In the genomic region with DNA sequence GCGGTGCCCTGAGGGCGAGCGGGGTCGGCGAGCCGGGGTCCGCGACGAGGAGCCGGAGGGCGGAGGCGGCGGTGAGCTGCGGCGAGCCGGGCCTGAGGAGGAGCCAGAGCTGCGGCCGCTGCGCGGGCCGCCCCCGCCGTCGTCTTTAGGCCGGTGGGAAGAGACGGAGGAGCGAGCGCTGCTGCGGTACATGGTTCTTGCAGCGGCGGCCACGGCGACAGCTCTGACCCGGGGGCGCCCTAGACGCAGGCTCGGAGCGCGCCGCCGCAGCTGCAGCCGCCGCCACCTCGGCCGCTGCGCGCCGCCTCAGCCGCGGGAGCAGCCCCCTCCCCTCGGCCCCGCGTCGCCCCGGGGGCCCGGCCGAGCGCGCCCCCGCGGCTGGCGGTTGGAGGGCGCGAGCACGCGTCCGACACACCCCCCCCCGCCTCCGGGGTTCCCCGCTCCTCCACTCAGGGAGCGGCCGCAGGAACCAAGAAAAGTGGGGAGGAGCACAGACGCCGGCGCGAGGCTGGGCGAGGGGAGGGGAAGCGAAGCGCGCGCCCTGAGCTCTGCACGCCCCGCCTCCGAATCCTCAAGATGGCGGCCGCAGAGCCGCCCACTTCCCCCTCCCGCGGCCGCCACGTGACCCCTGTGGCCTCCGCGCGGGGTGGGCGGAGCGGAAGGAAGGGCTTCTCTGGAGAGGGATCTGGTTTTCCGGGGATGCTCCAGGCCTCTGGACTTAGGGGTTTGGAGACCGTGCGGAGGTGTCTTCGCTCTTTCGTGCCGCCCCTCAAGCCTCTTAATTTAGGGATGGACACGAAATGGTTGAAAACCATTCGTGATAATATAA, we compare ENCODE assay signal across 8 cellular contexts. TPM values are rescaled to one million over a fixed set of nuclear protein-coding genes. Genes with fewer than 3 reads are reported as not detected.
DNase-seq lines count a peak whose midpoint lies in the region; ATAC-seq and TF ChIP-seq lines count a peak whose summit lies in the region.

A gene with protein sequence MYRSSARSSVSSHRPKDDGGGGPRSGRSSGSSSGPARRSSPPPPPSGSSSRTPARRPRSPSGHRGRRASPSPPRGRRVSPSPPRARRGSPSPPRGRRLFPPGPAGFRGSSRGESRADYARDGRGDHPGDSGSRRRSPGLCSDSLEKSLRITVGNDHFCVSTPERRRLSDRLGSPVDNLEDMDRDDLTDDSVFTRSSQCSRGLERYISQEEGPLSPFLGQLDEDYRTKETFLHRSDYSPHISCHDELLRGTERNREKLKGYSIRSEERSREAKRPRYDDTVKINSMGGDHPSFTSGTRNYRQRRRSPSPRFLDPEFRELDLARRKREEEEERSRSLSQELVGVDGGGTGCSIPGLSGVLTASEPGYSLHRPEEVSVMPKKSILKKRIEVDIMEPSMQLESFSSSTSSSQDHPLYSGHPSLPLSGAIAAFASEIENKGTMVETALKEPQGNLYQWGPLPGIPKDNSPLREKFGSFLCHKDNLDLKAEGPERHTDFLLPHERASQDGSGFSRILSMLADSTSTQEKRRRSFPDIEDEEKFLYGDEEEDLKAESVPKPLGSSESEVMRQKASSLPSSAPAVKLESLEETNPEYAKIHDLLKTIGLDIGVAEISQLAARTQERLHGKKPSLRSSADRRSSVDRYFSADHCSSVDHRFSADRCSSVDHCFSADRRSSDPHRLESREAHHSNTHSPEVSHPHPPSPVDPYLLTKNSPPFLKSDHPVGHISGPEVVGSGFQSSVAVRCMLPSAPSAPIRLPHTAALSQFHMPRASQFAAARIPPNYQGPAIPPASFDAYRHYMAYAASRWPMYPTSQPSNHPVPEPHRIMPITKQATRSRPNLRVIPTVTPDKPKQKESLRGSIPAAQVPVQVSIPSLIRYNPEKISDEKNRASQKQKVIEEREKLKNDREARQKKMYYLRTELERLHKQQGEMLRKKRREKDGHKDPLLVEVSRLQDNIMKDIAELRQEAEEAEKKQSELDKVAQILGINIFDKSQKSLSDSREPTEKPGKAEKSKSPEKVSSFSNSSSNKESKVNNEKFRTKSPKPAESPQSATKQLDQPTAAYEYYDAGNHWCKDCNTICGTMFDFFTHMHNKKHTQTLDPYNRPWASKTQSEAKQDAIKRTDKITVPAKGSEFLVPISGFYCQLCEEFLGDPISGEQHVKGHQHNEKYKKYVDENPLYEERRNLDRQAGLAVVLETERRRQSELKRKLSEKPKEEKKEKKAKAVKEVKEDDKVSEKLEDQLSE (N-terminal part only) (minus strand): TSS at position 474 of the 829 bp plus-strand sequence. CDS start 282 bp downstream, at position 192.

- peaks cover 35% of the 10 kb centered on the region for H3K4me1 ChIP-seq in CD8-positive, alpha-beta memory T cell (ENCODE audit: insufficient read depth, low read length)
- H3K4me1 ChIP-seq in lung (ENCODE audit: control insufficient read depth in 2 of 2, insufficient read depth in 2 of 2, low read length in 2 of 2), result peaks cover 4 to 6% of the 10 kb centered on the region in 2 donors

- peak within 1 kb of the TSS; percentile 94 for H3K4me3 ChIP-seq in CD8-positive, alpha-beta memory T cell (ENCODE audit: low read length)
- peak within 1 kb of the TSS; percentile 77 for H3K4me3 ChIP-seq in lung

- H3K27me3 Mint-ChIP-seq in CD8-positive, alpha-beta memory T cell, result peaks cover 0 to 6% of the 10 kb centered on the region in 2 donors

- 0 to 1% methylated on average over 48 to 104 of the region's 104 CpGs for WGBS in lung, 2 donors

- ATAC-seq in lung (ENCODE audit: insufficient read depth, low FRiP score), result peak; percentile 99

- peak within 1 kb of the TSS; percentile 83 for H3K27ac ChIP-seq in CD8-positive, alpha-beta memory T cell (ENCODE audit: low read depth, low read length)
- peak within 1 kb of the TSS; percentile 89 to 94 for H3K27ac ChIP-seq in lung (ENCODE audit: low read depth in 1 of 2, low read length in 1 of 2)

- POLR2A ChIA-PET in CD8-positive, alpha-beta memory T cell (lab: Charles Lee), result interaction anchor here (0.6 to 2.3 kb wide), 19 partner anchors 10 to 1066 kb away, joined by 3 to 63 read pairs (median 3); a partner anchor contains a TSS

- CTCF ChIA-PET in CD8-positive, alpha-beta memory T cell (lab: Charles Lee), result interaction anchor here (0.5 to 2.6 kb wide), 16 partner anchors 8 to 740 kb away, joined by 3 to 23 read pairs (median 4); a partner anchor contains a TSS

- no peaks in the 10 kb centered on the region for H3K36me3 ChIP-seq in CD8-positive, alpha-beta memory T cell (ENCODE audit: insufficient read depth, low read length)
- H3K36me3 ChIP-seq in lung (ENCODE audit: control insufficient read depth in 2 of 2, insufficient read depth in 2 of 2, low read length in 2 of 2), result peaks cover 2 to 6% of the 10 kb centered on the region in 2 donors

- peak within 1 kb of the TSS; percentile 86 to 96 (median 91) for H3K4me3 Mint-ChIP-seq in CD8-positive, alpha-beta memory T cell

- H3K9me3 Mint-ChIP-seq in CD8-positive, alpha-beta memory T cell, result no peaks in the 10 kb centered on the region

- no peaks in the 10 kb centered on the region for H3K27me3 ChIP-seq in CD8-positive, alpha-beta memory T cell (ENCODE audit: insufficient read depth, low read length, poor library complexity, severe bottlenecking)
- no peaks in the 10 kb centered on the region for H3K27me3 ChIP-seq in lung (ENCODE audit: control insufficient read depth, insufficient read depth)

- DNase-seq in CD8-positive, alpha-beta memory T cell, result peak; percentile 91 to 96 (median 93)
- DNase-seq in GM20000 (ENCODE audit: low spot score), result peak; percentile 96
- DNase-seq in HT-29 (ENCODE audit: low spot score), result peak; percentile 97
- DNase-seq in NK-92 treated with Interleukin-12 subunit alpha and Interleukin-12 subunit beta, amount 100 ng/mL, for 24 hours (lab: John Stamatoyannopoulos, UW), result peak; percentile 93
- peak; percentile 83 to 87 for DNase-seq in activated CD8-positive, alpha-beta memory T cell treated with anti-CD3 and anti-CD28 coated beads for 1 hour (ENCODE audit: extremely low read depth in 1 of 2, low read depth in 1 of 2)
- DNase-seq in effector CD4-positive, alpha-beta T cell, result peak; percentile 88
- DNase-seq in lung (ENCODE audit: low spot score), result peak; percentile 95
- DNase-seq in stimulated activated CD4-positive, alpha-beta T cell treated with anti-CD3 and anti-CD28 coated beads, TNF-alpha, amount 100 ng/mL, for 24 hours (ENCODE audit: low read depth in 3 of 3), result peak; percentile 85 to 94 (median 91)

- peak within 1 kb of the TSS; percentile 95 to 97 (median 96) for H3K27ac Mint-ChIP-seq in CD8-positive, alpha-beta memory T cell

- H3K4me1 Mint-ChIP-seq in CD8-positive, alpha-beta memory T cell, result peaks cover 38 to 52% (median 51%) of the 10 kb centered on the region in 3 donors

- TF ChIP-seq CTCF in GM20000 (IDR thresholded peaks at IDR 0.05; ENCODE audit: extremely low read depth, missing control alignments) (no peak), lung (IDR thresholded peaks at IDR 0.05; ENCODE audit: control extremely low read depth, extremely low read depth) (no peak)

- H3K36me3 Mint-ChIP-seq in CD8-positive, alpha-beta memory T cell, result peaks cover 0 to 17% (median 13%) of the 10 kb centered on the region in 3 donors

- no peaks in the 10 kb centered on the region for H3K9me3 ChIP-seq in CD8-positive, alpha-beta memory T cell (ENCODE audit: low read length)
- no peaks in the 10 kb centered on the region for H3K9me3 ChIP-seq in lung (ENCODE audit: control insufficient read depth in 2 of 2, insufficient read depth in 1 of 2, low read length in 1 of 2)

RNA-seq across cellular contexts. Expression of the gene that starts here (rescaled TPM):
- 10 to 100 TPM; 11.8 to 12.0 TPM for total RNA-seq in CD8-positive, alpha-beta memory T cell
- polyA plus RNA-seq in CD8-positive, alpha-beta memory T cell, result 6.4 TPM
- 4.6 and 4.7 TPM in 2 replicates for total RNA-seq in HT-29 (2014; rRNA removed; shearing (Covaris generic))
- 10 to 100 TPM; 12.5 to 20.5 TPM for total RNA-seq in lung
- 1 to 10 TPM; 4.1 to 5.1 TPM for polyA plus RNA-seq in lung

Comparison
In these comparisons a context has a peak if more than half of its experiments do, and no peak if none do; other contexts are left out.
1. Peak in every context shown above with its lines: DNase-seq, ATAC-seq, H3K4me3 ChIP-seq and H3K27ac ChIP-seq.